ENCODE assay signal across 8 cellular contexts in the genomic region with DNA sequence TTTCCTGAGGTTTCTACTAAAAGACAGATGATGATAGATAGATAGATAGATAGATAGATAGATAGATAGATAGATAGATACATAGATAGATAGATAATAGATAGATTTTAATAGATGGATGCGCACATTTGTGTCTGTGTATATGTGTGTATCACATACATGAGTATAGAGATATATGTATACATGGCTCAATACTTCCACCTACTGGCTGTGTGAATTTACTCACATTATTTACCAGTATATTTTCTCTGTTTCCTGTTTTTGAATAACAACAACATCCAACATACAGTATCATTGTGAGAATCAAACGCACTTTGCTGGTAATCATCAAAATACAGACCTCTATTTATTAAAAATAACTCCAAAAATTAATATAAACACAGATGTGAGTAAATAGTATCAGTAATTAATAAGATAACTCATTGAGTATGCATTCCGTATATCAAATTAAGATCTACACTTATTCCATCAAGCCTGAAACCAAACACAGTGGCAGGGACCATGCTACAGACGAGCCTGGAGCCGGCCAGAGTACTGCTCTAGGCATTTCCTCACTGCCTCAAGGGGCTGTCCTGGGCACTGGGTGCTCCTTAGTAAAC.
A peak's percentile ranks its signal among the peaks of the same experiment; 100 is the strongest.
DNase-seq lines count a peak whose midpoint lies in the region; ATAC-seq and TF ChIP-seq lines count a peak whose summit lies in the region.

No MANE protein-coding gene starts in this region.

- no peaks in the 10 kb centered on the region for H3K36me3 Mint-ChIP-seq in activated T-cell treated with anti-CD3 and anti-CD28 coated beads, Interleukin-2, amount 50 U/mL, for 4 hours (ENCODE audit: insufficient read depth)

- no peaks in the 10 kb centered on the region for H3F3A ChIP-seq in Loucy (ENCODE audit: low read depth)

- H2AFZ ChIP-seq in Loucy (ENCODE audit: low read length): no peak overlapping the region

- no peaks in the 10 kb centered on the region for H3K36me3 ChIP-seq in Loucy (ENCODE audit: insufficient read depth, low read length)

- no peak overlapping the region for H3K4me3 ChIP-seq in Loucy (ENCODE audit: low read length, poor library complexity, severe bottlenecking)

- DNase-seq in DMS153 (lab: John Stamatoyannopoulos, UW) (peak; percentile 50), SHP77 (lab: John Stamatoyannopoulos, UW) (peak; percentile 12 to 48), fibroblast of peridontal ligament (ENCODE audit: extremely low read depth) (peak; percentile 80), sciatic nerve (ENCODE audit: low spot score) (no peak), posterior vena cava (ENCODE audit: low spot score) (no peak)
- no peak for DNase-seq in activated T-cell treated with anti-CD3 and anti-CD28 coated beads, Interleukin-2, amount 50 U/mL, for 4 hours

- H3K9me3 Mint-ChIP-seq in activated T-cell treated with anti-CD3 and anti-CD28 coated beads, Interleukin-2, amount 50 U/mL, for 4 hours: peaks cover 3% of the 10 kb centered on the region

- peak; percentile 87 for ATAC-seq in GM21528 (IDR thresholded peaks at IDR 0.05; ENCODE audit: low FRiP score, unreplicated experiment)
- ATAC-seq in sciatic nerve: peak; percentile 60
- ATAC-seq in activated T-cell treated with anti-CD3 and anti-CD28 coated beads, Interleukin-2, amount 50 U/mL, for 4 hours: no peak

- no peaks in the 10 kb centered on the region for H3K9me2 ChIP-seq in Loucy (replicated peaks; ENCODE audit: low read depth, low read length)

- H3K4me1 ChIP-seq in Loucy (ENCODE audit: insufficient read depth, low read length, poor library complexity, severe bottlenecking): no peaks in the 10 kb centered on the region

- H3K4me1 Mint-ChIP-seq in activated T-cell treated with anti-CD3 and anti-CD28 coated beads, Interleukin-2, amount 50 U/mL, for 4 hours (ENCODE audit: low read depth): no peaks in the 10 kb centered on the region

- H3K27me3 ChIP-seq in Loucy (ENCODE audit: insufficient read depth, low read length, poor library complexity, severe bottlenecking): no peaks in the 10 kb centered on the region

- H3K9ac ChIP-seq in Loucy (ENCODE audit: low read depth, low read length, poor library complexity, severe bottlenecking): no peak overlapping the region

- H3K9me3 ChIP-seq in Loucy (ENCODE audit: insufficient read depth, low read depth, low read length): no peaks in the 10 kb centered on the region

- TF ChIP-seq CTCF in Loucy (conservative IDR thresholded peaks at IDR 0.05; ENCODE audit: low read length): peak; percentile 67

- H4K20me1 ChIP-seq in Loucy (ENCODE audit: insufficient read depth, low read length, poor library complexity, severe bottlenecking): no peaks in the 10 kb centered on the region

- intact Hi-C loops in sciatic nerve (cut with DNase I) (no loop called here), posterior vena cava (cut with DNase I) (no loop called here)

- no peaks in the 10 kb centered on the region for H3K27me3 Mint-ChIP-seq in activated T-cell treated with anti-CD3 and anti-CD28 coated beads, Interleukin-2, amount 50 U/mL, for 4 hours (ENCODE audit: low read depth)

- H3K4me3 Mint-ChIP-seq in activated T-cell treated with anti-CD3 and anti-CD28 coated beads, Interleukin-2, amount 50 U/mL, for 4 hours: no peak overlapping the region

- H3K79me2 ChIP-seq in Loucy (ENCODE audit: insufficient read depth, low read length): no peaks in the 10 kb centered on the region

- no peak overlapping the region for H3K4me2 ChIP-seq in Loucy (ENCODE audit: low read depth, low read length, poor library complexity, severe bottlenecking)

Comparison
In these comparisons a context has a peak if more than half of its experiments do, and no peak if none do; other contexts are left out.
1. DNase-seq: peak in DMS153 (single experiment), SHP77 (2 of 2) and fibroblast of peridontal ligament (single experiment); none in sciatic nerve (single experiment), activated T-cell treated with anti-CD3 and anti-CD28 coated beads, Interleukin-2, amount 50 U/mL, for 4 hours (single experiment) and posterior vena cava (single experiment).
2. ATAC-seq: peak in GM21528 (single experiment) and sciatic nerve (single experiment); none in activated T-cell treated with anti-CD3 and anti-CD28 coated beads, Interleukin-2, amount 50 U/mL, for 4 hours (0 of 2).